Comparison of ENCODE assay signal across 21 cellular contexts in the genomic region with DNA sequence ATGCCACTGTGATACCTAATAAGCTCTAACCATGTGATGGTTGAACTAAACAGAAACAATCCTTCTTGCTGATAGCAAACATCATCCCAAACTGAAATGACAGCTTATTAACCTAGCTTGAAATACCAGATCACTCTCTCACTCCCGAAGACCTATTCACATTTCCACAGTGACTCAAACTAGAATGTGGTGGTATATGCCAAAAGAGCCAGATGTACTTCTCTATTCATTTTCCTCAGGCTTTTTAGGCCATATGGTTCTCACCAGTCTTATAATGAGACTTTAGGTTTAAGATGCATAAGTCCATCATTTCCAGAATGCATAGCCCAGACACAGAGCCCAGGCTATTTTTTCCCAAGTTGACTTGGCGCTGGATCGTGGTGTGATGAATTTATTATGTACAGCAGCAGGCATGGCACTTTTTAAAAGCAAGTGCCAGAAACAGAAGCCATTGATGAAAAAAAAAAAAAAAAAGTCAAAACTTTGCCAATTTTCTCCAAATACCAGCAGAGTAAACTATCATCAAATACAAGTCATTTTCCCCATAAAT.
"Had no signal": no experiment of that assay in that cellular context is flagged by ENCODE, and none has a peak within 500 bp of the region (broad histone marks: within the 10 kb centered on the region; RNA-seq: fewer than 3 reads in every experiment).

No MANE protein-coding gene starts in this region.

- H3K27ac Mint-ChIP-seq: activated naive CD8-positive, alpha-beta T cell treated with anti-CD3 and anti-CD28 coated beads, Interleukin-2, amount 10 ng/mL, durations not matched to agents 7 days and 5 days; activated T-helper 17 cell treated with anti-CD3 and anti-CD28 coated beads, Interleukin-2, amount 50 U/mL, for 72 hours; naive thymus-derived CD8-positive, alpha-beta T cell; neural progenitor cell; progenitor cell of endocrine pancreas; type B pancreatic cell had no signal

- H3K27me3 ChIP-seq: left lung, neural progenitor cell, spleen, vagina had no signal

- H3K36me3 ChIP-seq: left lung, neural progenitor cell, spleen, thoracic aorta, vagina had no signal

- H3K27ac ChIP-seq: left lung, neural progenitor cell, spleen, thoracic aorta, vagina had no signal

- H3K9me3 Mint-ChIP-seq: activated naive CD8-positive, alpha-beta T cell treated with anti-CD3 and anti-CD28 coated beads, Interleukin-2, amount 10 ng/mL, durations not matched to agents 7 days and 5 days; activated T-helper 17 cell treated with anti-CD3 and anti-CD28 coated beads, Interleukin-2, amount 50 U/mL, for 72 hours; neural progenitor cell; type B pancreatic cell had no signal

- H3K9me3 ChIP-seq: left lung, spleen, thoracic aorta, vagina had no signal

- H3K36me3 Mint-ChIP-seq: activated naive CD8-positive, alpha-beta T cell treated with anti-CD3 and anti-CD28 coated beads, Interleukin-2, amount 10 ng/mL, durations not matched to agents 7 days and 5 days; naive thymus-derived CD8-positive, alpha-beta T cell; neural progenitor cell; type B pancreatic cell had no signal

- H3K4me1 Mint-ChIP-seq: activated naive CD8-positive, alpha-beta T cell treated with anti-CD3 and anti-CD28 coated beads, Interleukin-2, amount 10 ng/mL, durations not matched to agents 7 days and 5 days; activated T-helper 17 cell treated with anti-CD3 and anti-CD28 coated beads, Interleukin-2, amount 50 U/mL, for 72 hours; naive thymus-derived CD8-positive, alpha-beta T cell had no signal

- H3K4me1 ChIP-seq: left lung, neural progenitor cell, spleen, vagina had no signal

- H3K4me3 Mint-ChIP-seq: activated naive CD8-positive, alpha-beta T cell treated with anti-CD3 and anti-CD28 coated beads, Interleukin-2, amount 10 ng/mL, durations not matched to agents 7 days and 5 days; activated T-helper 17 cell treated with anti-CD3 and anti-CD28 coated beads, Interleukin-2, amount 50 U/mL, for 72 hours; naive thymus-derived CD8-positive, alpha-beta T cell; neural progenitor cell; type B pancreatic cell had no signal

- ATAC-seq: activated T-helper 17 cell treated with anti-CD3 and anti-CD28 coated beads, Interleukin-2, amount 50 U/mL, for 72 hours; left lung; naive thymus-derived CD8-positive, alpha-beta T cell had no signal

- H3K27me3 Mint-ChIP-seq: activated naive CD8-positive, alpha-beta T cell treated with anti-CD3 and anti-CD28 coated beads, Interleukin-2, amount 10 ng/mL, durations not matched to agents 7 days and 5 days; activated T-helper 17 cell treated with anti-CD3 and anti-CD28 coated beads, Interleukin-2, amount 50 U/mL, for 72 hours; naive thymus-derived CD8-positive, alpha-beta T cell; progenitor cell of endocrine pancreas; type B pancreatic cell had no signal

- H3K4me3 ChIP-seq: left lung, lung, neural progenitor cell, spleen, thoracic aorta, vagina had no signal

- DNase-seq: activated CD4-positive, alpha-beta T cell treated with anti-CD3 and anti-CD28 coated beads for 1 hour; activated naive CD4-positive, alpha-beta T cell; activated naive CD8-positive, alpha-beta T cell treated with anti-CD3 and anti-CD28 coated beads, Interleukin-2, amount 10 ng/mL, durations not matched to agents 7 days and 5 days; activated T-cell treated with anti-CD3 and anti-CD28 coated beads, Interleukin-2, amount 50 U/mL, for 1 hour; amniotic stem cell; erythroblast; foreskin melanocyte; left lung; naive thymus-derived CD8-positive, alpha-beta T cell; retina; spleen; stimulated activated CD4-positive, alpha-beta T cell treated with anti-CD3 and anti-CD28 coated beads, Interleukin-4, amount 100 ng/mL, for 1 hour; stimulated activated naive CD4-positive, alpha-beta T cell; T-helper 9 cell had no signal
